8 cellular contexts compared by ENCODE assay signal in the genomic region with DNA sequence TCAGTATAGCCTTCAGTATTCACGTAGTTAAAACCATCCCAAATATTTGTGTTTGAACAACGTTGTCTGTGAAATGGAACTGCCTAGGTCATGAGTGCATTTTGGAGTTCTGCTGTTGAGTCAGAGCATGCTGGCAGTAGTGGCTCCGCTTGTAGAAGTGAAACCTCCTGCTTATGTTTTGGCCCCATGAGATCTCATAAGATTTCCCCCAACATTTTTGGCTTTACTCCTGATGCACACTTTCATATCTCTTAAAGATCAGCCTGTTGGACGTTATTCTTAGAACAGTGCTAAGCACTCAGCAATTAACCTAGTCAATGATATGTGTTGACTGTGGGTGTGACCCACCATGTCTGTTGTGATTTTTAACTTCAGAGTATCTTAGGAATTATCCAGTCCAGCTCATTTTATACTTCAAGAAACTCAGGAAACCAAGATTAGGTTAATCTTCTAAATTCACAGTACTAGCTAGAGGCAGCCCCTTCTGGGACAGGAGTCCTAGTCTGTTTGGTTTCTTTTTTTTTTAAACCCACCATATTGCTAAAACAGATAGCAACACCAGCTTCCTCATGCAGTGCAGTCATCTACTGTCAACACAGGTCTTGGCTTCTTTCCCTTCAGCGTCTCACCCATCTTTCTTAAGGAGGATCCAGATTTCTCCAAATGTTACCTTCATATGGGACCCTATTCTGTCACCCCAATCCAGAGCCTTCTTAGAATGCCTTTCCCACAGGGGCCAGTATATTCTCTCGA. TPM values are rescaled to one million over a fixed set of nuclear protein-coding genes. Genes with fewer than 3 reads are reported as not detected.
A peak's percentile ranks its signal among the peaks of the same experiment; 100 is the strongest.
DNase-seq lines count a peak whose midpoint lies in the region; ATAC-seq and TF ChIP-seq lines count a peak whose summit lies in the region.

No MANE protein-coding gene starts in this region.

- H3K4me1 Mint-ChIP-seq in WTC11, result peaks cover 29% of the 10 kb centered on the region

- DNase-seq in GM12864 (ENCODE audit: low read depth), result peak; percentile 85
- peak; percentile 45 for DNase-seq in germinal center (ENCODE audit: low spot score)
- DNase-seq in DMS 273 (lab: John Stamatoyannopoulos, UW; ENCODE audit: unreplicated experiment), result no peak
- no peak for DNase-seq in WTC11 (ENCODE audit: low spot score)
- DNase-seq in LoVo (ENCODE audit: low spot score), result no peak
- DNase-seq in NCI-H748 treated with DMSO at 0.1 percent for 48 hours (lab: John Stamatoyannopoulos, UW), result no peak

- H3K4me3 Mint-ChIP-seq in WTC11, result no peak overlapping the region

- H3K36me3 Mint-ChIP-seq in WTC11, result peaks cover 16% of the 10 kb centered on the region

- H3K9me3 Mint-ChIP-seq in WTC11, result peaks cover 3% of the 10 kb centered on the region; the same call in 1 of the 2 replicates

- no peaks in the 10 kb centered on the region for H3K27me3 Mint-ChIP-seq in WTC11 (ENCODE audit: low read depth)

- TF ChIP-seq CTCF in GM12864 (IDR thresholded peaks at IDR 0.05; ENCODE audit: low read depth, low read length, missing control alignments) (no peak), WTC11 (IDR thresholded peaks at IDR 0.05) (no peak)

- ATAC-seq in GM19468 (IDR thresholded peaks at IDR 0.05; ENCODE audit: extremely low read depth, unreplicated experiment) (peak; percentile 97), HG03439 (IDR thresholded peaks at IDR 0.05; ENCODE audit: unreplicated experiment) (peak; percentile 96), WTC11 (no peak)

- no peak overlapping the region for H3K27ac Mint-ChIP-seq in WTC11

- POLR2A ChIA-PET in WTC11 (lab: Charles Lee), result no interaction called here

- CTCF ChIA-PET in WTC11 (lab: Charles Lee), result no interaction called here

- peak overlapping the region; percentile 27; the same call in 1 of the 2 replicates for H3K4me3 ChIP-seq in GM12864 (ENCODE audit: low read depth, low read length)

TF ChIP-seq in WTC11, 78 proteins besides CTCF, POLR2A, EP300 and RAD21:
- TF ChIP-seq RELA (CRISPR knock-in tag; IDR thresholded peaks at IDR 0.05; ENCODE audit: borderline replicate concordance) (no peak), ZNF138 (CRISPR knock-in tag; conservative IDR thresholded peaks at IDR 0.05) (no peak), ZNF416 (CRISPR knock-in tag; IDR thresholded peaks at IDR 0.05) (no peak), TEAD4 (CRISPR knock-in tag; IDR thresholded peaks at IDR 0.05) (no peak), GRHL2 (CRISPR knock-in tag; IDR thresholded peaks at IDR 0.05; ENCODE audit: insufficient replicate concordance, severe bottlenecking) (no peak), NFYB (CRISPR knock-in tag; conservative IDR thresholded peaks at IDR 0.05; ENCODE audit: low read depth) (no peak), ZNF232 (CRISPR knock-in tag; IDR thresholded peaks at IDR 0.05) (no peak), NR3C1 (CRISPR knock-in tag; conservative IDR thresholded peaks at IDR 0.05; ENCODE audit: low read depth) (no peak), SMAD4 (CRISPR knock-in tag; IDR thresholded peaks at IDR 0.05) (no peak)
- TF ChIP-seq, protein P1, sequence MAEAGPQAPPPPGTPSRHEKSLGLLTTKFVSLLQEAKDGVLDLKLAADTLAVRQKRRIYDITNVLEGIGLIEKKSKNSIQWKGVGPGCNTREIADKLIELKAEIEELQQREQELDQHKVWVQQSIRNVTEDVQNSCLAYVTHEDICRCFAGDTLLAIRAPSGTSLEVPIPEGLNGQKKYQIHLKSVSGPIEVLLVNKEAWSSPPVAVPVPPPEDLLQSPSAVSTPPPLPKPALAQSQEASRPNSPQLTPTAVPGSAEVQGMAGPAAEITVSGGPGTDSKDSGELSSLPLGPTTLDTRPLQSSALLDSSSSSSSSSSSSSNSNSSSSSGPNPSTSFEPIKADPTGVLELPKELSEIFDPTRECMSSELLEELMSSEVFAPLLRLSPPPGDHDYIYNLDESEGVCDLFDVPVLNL (CRISPR knock-in tag; IDR thresholded peaks at IDR 0.05; ENCODE audit: borderline replicate concordance, low read depth), result no peak
- TF ChIP-seq, protein P2, sequence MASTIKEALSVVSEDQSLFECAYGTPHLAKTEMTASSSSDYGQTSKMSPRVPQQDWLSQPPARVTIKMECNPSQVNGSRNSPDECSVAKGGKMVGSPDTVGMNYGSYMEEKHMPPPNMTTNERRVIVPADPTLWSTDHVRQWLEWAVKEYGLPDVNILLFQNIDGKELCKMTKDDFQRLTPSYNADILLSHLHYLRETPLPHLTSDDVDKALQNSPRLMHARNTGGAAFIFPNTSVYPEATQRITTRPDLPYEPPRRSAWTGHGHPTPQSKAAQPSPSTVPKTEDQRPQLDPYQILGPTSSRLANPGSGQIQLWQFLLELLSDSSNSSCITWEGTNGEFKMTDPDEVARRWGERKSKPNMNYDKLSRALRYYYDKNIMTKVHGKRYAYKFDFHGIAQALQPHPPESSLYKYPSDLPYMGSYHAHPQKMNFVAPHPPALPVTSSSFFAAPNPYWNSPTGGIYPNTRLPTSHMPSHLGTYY (CRISPR knock-in tag; IDR thresholded peaks at IDR 0.05), result no peak
- TF ChIP-seq, protein P3, sequence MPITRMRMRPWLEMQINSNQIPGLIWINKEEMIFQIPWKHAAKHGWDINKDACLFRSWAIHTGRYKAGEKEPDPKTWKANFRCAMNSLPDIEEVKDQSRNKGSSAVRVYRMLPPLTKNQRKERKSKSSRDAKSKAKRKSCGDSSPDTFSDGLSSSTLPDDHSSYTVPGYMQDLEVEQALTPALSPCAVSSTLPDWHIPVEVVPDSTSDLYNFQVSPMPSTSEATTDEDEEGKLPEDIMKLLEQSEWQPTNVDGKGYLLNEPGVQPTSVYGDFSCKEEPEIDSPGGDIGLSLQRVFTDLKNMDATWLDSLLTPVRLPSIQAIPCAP (CRISPR knock-in tag; IDR thresholded peaks at IDR 0.05), result no peak
- TF ChIP-seq, protein P4, sequence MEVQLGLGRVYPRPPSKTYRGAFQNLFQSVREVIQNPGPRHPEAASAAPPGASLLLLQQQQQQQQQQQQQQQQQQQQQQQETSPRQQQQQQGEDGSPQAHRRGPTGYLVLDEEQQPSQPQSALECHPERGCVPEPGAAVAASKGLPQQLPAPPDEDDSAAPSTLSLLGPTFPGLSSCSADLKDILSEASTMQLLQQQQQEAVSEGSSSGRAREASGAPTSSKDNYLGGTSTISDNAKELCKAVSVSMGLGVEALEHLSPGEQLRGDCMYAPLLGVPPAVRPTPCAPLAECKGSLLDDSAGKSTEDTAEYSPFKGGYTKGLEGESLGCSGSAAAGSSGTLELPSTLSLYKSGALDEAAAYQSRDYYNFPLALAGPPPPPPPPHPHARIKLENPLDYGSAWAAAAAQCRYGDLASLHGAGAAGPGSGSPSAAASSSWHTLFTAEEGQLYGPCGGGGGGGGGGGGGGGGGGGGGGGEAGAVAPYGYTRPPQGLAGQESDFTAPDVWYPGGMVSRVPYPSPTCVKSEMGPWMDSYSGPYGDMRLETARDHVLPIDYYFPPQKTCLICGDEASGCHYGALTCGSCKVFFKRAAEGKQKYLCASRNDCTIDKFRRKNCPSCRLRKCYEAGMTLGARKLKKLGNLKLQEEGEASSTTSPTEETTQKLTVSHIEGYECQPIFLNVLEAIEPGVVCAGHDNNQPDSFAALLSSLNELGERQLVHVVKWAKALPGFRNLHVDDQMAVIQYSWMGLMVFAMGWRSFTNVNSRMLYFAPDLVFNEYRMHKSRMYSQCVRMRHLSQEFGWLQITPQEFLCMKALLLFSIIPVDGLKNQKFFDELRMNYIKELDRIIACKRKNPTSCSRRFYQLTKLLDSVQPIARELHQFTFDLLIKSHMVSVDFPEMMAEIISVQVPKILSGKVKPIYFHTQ (CRISPR knock-in tag; IDR thresholded peaks at IDR 0.05), result no peak

RNA-seq across cellular contexts. Expression of a gene that starts 26.2 kb away (rescaled TPM):
- total RNA-seq in WTC11 (2021), result 34.8 to 39.0 TPM (median 35.1 TPM) in 3 replicates

Comparison
In these comparisons a context has a peak if more than half of its experiments do, and no peak if none do; other contexts are left out.
1. DNase-seq: peak in GM12864 (single experiment) and germinal center (single experiment); none in DMS 273 (single experiment), WTC11 (single experiment), LoVo (single experiment) and NCI-H748 treated with DMSO at 0.1 percent for 48 hours (single experiment).